ENCODE assay signal across 8 cellular contexts in genomic region chr6:155171109-155171746, GRCh38.
A peak's percentile ranks its signal among the peaks of the same experiment; 100 is the strongest.
DNase-seq lines count a peak whose midpoint lies in the region; ATAC-seq and TF ChIP-seq lines count a peak whose summit lies in the region.

No MANE protein-coding gene starts in this region.

- no peaks in the 10 kb centered on the region for H3K27me3 Mint-ChIP-seq in T-helper 17 cell

- ATAC-seq in GM19397 (IDR thresholded peaks at IDR 0.05; ENCODE audit: unreplicated experiment), result peak; percentile 70
- peak; percentile 89 for ATAC-seq in HG03442 (IDR thresholded peaks at IDR 0.05; ENCODE audit: unreplicated experiment)
- peak; percentile 90 for ATAC-seq in T-helper 17 cell

- H3K27ac ChIP-seq in ascending aorta, result peak overlapping the region; percentile 36 to 62

- no peaks in the 10 kb centered on the region for H3K27me3 ChIP-seq in ascending aorta

- TF ChIP-seq CTCF in ascending aorta (IDR thresholded peaks at IDR 0.05), result no peak

- peak overlapping the region; percentile 95 for H3K27ac Mint-ChIP-seq in T-helper 17 cell

- H3K4me1 Mint-ChIP-seq in T-helper 17 cell, result peaks cover 22% of the 10 kb centered on the region

- peaks cover 6 to 18% of the 10 kb centered on the region in 2 donors for H3K4me1 ChIP-seq in ascending aorta

- H3K36me3 ChIP-seq in ascending aorta, result no peaks in the 10 kb centered on the region

- DNase-seq in AG20443 (ENCODE audit: low spot score), result peak; percentile 84
- DNase-seq in T-helper 17 cell, result peak; percentile 22 to 70 (median 42)
- peak; percentile 28 to 91 for DNase-seq in ascending aorta (ENCODE audit: low spot score in 2 of 2)
- DNase-seq in kidney tubule cell (ENCODE audit: low spot score), result peak; percentile 94
- DNase-seq in stimulated activated CD4-positive, alpha-beta T cell treated with anti-CD3 and anti-CD28 coated beads, TNF-alpha, amount 100 ng/mL, for 4 hours (ENCODE audit: low read depth in 3 of 3), result peak; percentile 59 to 79 (median 70)
- no peak for DNase-seq in iPS-NIHi7 (ENCODE audit: extremely low spot score)

- H3K36me3 Mint-ChIP-seq in T-helper 17 cell (ENCODE audit: low read depth), result no peaks in the 10 kb centered on the region

- peak overlapping the region in 1 of 2 donors; percentile 2 for H3K4me3 ChIP-seq in ascending aorta

- H3K9me3 ChIP-seq in T-helper 17 cell (ENCODE audit: control insufficient read depth, low read length, poor library complexity, severe bottlenecking) (no peaks in the 10 kb centered on the region), ascending aorta (no peaks in the 10 kb centered on the region)

- H3K4me3 Mint-ChIP-seq in T-helper 17 cell, result peak overlapping the region; percentile 82

- intact Hi-C loops in ascending aorta (cut with DNase I), result loop anchor here (1.0 to 10.0 kb wide), 3 partner anchors 94 to 436 kb away; partner anchors contain the start of gene SCAF8
